ENCODE assay signal across 1 cellular context in genomic region chr11:65791719-65792213, GRCh38.
TF ChIP-seq lines count a peak whose summit lies in the region.

No MANE protein-coding gene starts in this region.

TF ChIP-seq in GM23338, 12 proteins besides CTCF, POLR2A, EP300 and RAD21 (continued from another document):
- TF ChIP-seq POLR2AphosphoS5 (IDR thresholded peaks at IDR 0.05; ENCODE audit: low read depth): no peak
- TF ChIP-seq JUNB (IDR thresholded peaks at IDR 0.05; ENCODE audit: unreplicated experiment): no peak
TF ChIP-seq in GM23338: peak in this region for 0.
